Comparison of ENCODE assay signal across 22 cellular contexts in genomic region chr10:125097409-125098070, GRCh38.
DNase-seq lines count a peak whose midpoint lies in the region; ATAC-seq and TF ChIP-seq lines count a peak whose summit lies in the region.
"Had no signal": no experiment of that assay in that cellular context is flagged by ENCODE, and none has a peak within 500 bp of the region (broad histone marks: within the 10 kb centered on the region; RNA-seq: fewer than 3 reads in every experiment).

No MANE protein-coding gene starts in this region.

- no peaks in the 10 kb centered on the region for H3K36me3 Mint-ChIP-seq in natural killer cell
- no peaks in the 10 kb centered on the region for H3K36me3 Mint-ChIP-seq in natural killer cell treated with Interleukin-12 subunit alpha and Interleukin-12 subunit beta and Interleukin-15 and Interleukin-18, amount 100 ng/mL, for 72 hours
- H3K36me3 Mint-ChIP-seq: IgD-negative memory B cell had no signal

- TF ChIP-seq CTCF in natural killer cell (IDR thresholded peaks at IDR 0.05) (no peak), foreskin keratinocyte (conservative IDR thresholded peaks at IDR 0.05) (no peak), sigmoid colon (IDR thresholded peaks at IDR 0.05) (no peak)

- peaks cover 10% of the 10 kb centered on the region for H3K4me1 ChIP-seq in foreskin keratinocyte
- peaks cover 0 to 52% (median 42%) of the 10 kb centered on the region in 4 donors for H3K4me1 ChIP-seq in sigmoid colon

- H3K4me3 ChIP-seq in sigmoid colon = no peak overlapping the region
- H3K4me3 ChIP-seq: A549, MG63, PC-9, SJSA1 had no signal

- peak overlapping the region; percentile 85 to 91 for H3K27ac Mint-ChIP-seq in natural killer cell
- H3K27ac Mint-ChIP-seq in natural killer cell treated with Interleukin-12 subunit alpha and Interleukin-12 subunit beta and Interleukin-15 and Interleukin-18, amount 100 ng/mL, for 72 hours = peak overlapping the region in 1 of 2 donors; percentile 89
- H3K27ac Mint-ChIP-seq: CD4-positive, alpha-beta T cell had no signal

- ATAC-seq in natural killer cell (no peak), foreskin keratinocyte (no peak), HG03045 (IDR thresholded peaks at IDR 0.05; ENCODE audit: unreplicated experiment) (no peak), HG03175 (IDR thresholded peaks at IDR 0.05; ENCODE audit: unreplicated experiment) (no peak), GM18867 (IDR thresholded peaks at IDR 0.05; ENCODE audit: unreplicated experiment) (no peak)
- ATAC-seq in natural killer cell treated with Interleukin-12 subunit alpha and Interleukin-12 subunit beta and Interleukin-15 and Interleukin-18, amount 100 ng/mL, for 72 hours = no peak
- ATAC-seq: A549 had no signal

- H3K4me1 Mint-ChIP-seq in natural killer cell = peaks cover 96% of the 10 kb centered on the region in 2 donors
- H3K4me1 Mint-ChIP-seq in natural killer cell treated with Interleukin-12 subunit alpha and Interleukin-12 subunit beta and Interleukin-15 and Interleukin-18, amount 100 ng/mL, for 72 hours (ENCODE audit: low read depth in 2 of 2) = peaks cover 70 to 78% of the 10 kb centered on the region in 2 donors
- H3K4me1 Mint-ChIP-seq: IgD-negative memory B cell had no signal

- no peaks in the 10 kb centered on the region for H3K27me3 ChIP-seq in foreskin keratinocyte
- H3K27me3 ChIP-seq in sigmoid colon = no peaks in the 10 kb centered on the region
- H3K27me3 ChIP-seq: MG63, SJSA1 had no signal

- DNase-seq in natural killer cell (no peak), foreskin keratinocyte (no peak), sigmoid colon (peak; percentile 52)
- no peak for DNase-seq in natural killer cell treated with Interleukin-12 subunit alpha and Interleukin-12 subunit beta and Interleukin-15 and Interleukin-18, amount 100 ng/mL, for 72 hours (ENCODE audit: low spot score)
- DNase-seq: Calu3; CD4-positive, alpha-beta T cell; DMS79; H9; Karpas-422; MG63; NCI-H1048; NCI-H1436; NCI-H2029; NCI-H2171; NCI-H526; PC-9 had no signal

- H3K9me3 ChIP-seq in sigmoid colon = no peaks in the 10 kb centered on the region
- H3K9me3 ChIP-seq: A549, MG63, SJSA1 had no signal

- no peaks in the 10 kb centered on the region for H3K36me3 ChIP-seq in sigmoid colon

- WGBS in sigmoid colon, 2 donors = 87 to 94% methylated on average over 20 of the region's 20 CpGs

- H3K27me3 Mint-ChIP-seq in natural killer cell (ENCODE audit: low read depth in 2 of 2) = no peaks in the 10 kb centered on the region
- no peaks in the 10 kb centered on the region for H3K27me3 Mint-ChIP-seq in natural killer cell treated with Interleukin-12 subunit alpha and Interleukin-12 subunit beta and Interleukin-15 and Interleukin-18, amount 100 ng/mL, for 72 hours
- H3K27me3 Mint-ChIP-seq: CD4-positive, alpha-beta T cell had no signal

- intact Hi-C loops in natural killer cell (cut with micrococcal nuclease) = loop anchor here (5.0 kb wide), 1 partner anchor 60 kb away; no protein-coding TSS in a partner anchor
- intact Hi-C loops in sigmoid colon (cut with DNase I) = no loop called here

- H3K4me3 Mint-ChIP-seq in natural killer cell = peak overlapping the region; percentile 68
- no peak overlapping the region for H3K4me3 Mint-ChIP-seq in natural killer cell treated with Interleukin-12 subunit alpha and Interleukin-12 subunit beta and Interleukin-15 and Interleukin-18, amount 100 ng/mL, for 72 hours
- H3K4me3 Mint-ChIP-seq: CD4-positive, alpha-beta T cell; H9; IgD-negative memory B cell had no signal

- no peaks in the 10 kb centered on the region for H3K9me3 Mint-ChIP-seq in natural killer cell
- no peaks in the 10 kb centered on the region for H3K9me3 Mint-ChIP-seq in natural killer cell treated with Interleukin-12 subunit alpha and Interleukin-12 subunit beta and Interleukin-15 and Interleukin-18, amount 100 ng/mL, for 72 hours
- H3K9me3 Mint-ChIP-seq: CD4-positive, alpha-beta T cell; H9; IgD-negative memory B cell had no signal

- H3K27ac ChIP-seq in foreskin keratinocyte = peak overlapping the region; percentile 42
- H3K27ac ChIP-seq in sigmoid colon = no peak overlapping the region
- H3K27ac ChIP-seq: A549, PC-9, SJSA1 had no signal

- no peak for TF ChIP-seq EP300 in sigmoid colon (IDR thresholded peaks at IDR 0.05)

- TF ChIP-seq POLR2A in sigmoid colon (IDR thresholded peaks at IDR 0.05) = no peak
